In the genomic region with DNA sequence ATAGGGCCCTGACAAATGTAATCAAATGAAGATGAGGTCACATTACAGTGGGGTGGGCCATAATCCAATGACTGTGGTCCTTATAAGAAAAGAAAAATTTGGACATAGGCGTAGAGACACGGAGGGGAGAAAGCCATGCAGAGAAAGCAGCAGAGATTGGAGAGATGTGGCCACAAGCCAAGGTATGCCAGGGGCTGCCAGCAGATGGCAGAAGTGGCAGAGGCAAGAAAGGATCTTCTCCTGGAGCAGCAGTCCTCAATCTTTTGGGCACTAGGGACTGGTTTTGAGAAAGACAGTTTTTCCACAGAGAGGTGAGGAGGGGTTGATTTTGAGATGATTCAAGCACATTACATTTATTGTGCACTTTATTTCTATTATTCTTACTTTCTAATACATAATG, we compare ENCODE assay signal across 8 cellular contexts.
DNase-seq lines count a peak whose midpoint lies in the region; ATAC-seq and TF ChIP-seq lines count a peak whose summit lies in the region.

No MANE protein-coding gene starts in this region.

- no peaks in the 10 kb centered on the region for H3K4me1 ChIP-seq in Caco-2
- H3K4me1 ChIP-seq in GM23248 (ENCODE audit: insufficient read depth): no peaks in the 10 kb centered on the region
- no peaks in the 10 kb centered on the region for H3K4me1 ChIP-seq in psoas muscle

- H2AFZ ChIP-seq in GM23248: no peak overlapping the region

- H3K9me3 ChIP-seq in Caco-2: no peaks in the 10 kb centered on the region
- H3K9me3 ChIP-seq in GM23248 (ENCODE audit: low read depth): no peaks in the 10 kb centered on the region
- H3K9me3 ChIP-seq in psoas muscle: no peaks in the 10 kb centered on the region

- H3F3A ChIP-seq in GM23248 (ENCODE audit: insufficient read depth): no peaks in the 10 kb centered on the region

- H3K36me3 ChIP-seq in Caco-2 (ENCODE audit: control insufficient read depth, insufficient read depth, low read length): no peaks in the 10 kb centered on the region
- no peaks in the 10 kb centered on the region for H3K36me3 ChIP-seq in GM23248 (ENCODE audit: low read depth)
- H3K36me3 ChIP-seq in psoas muscle (ENCODE audit: insufficient read depth in 1 of 2, low read depth in 1 of 2): no peaks in the 10 kb centered on the region

- CTCF ChIA-PET in Caco-2 (lab: Charles Lee): no interaction called here

- TF ChIP-seq CTCF in Caco-2 (IDR thresholded peaks at IDR 0.05; ENCODE audit: insufficient read depth in 1 of 2, low read depth in 1 of 2, low read length in 1 of 2, severe bottlenecking in 1 of 2, unreplicated experiment in 1 of 2) (peak; percentile 23 to 34), glutamatergic neuron (IDR thresholded peaks at IDR 0.05; ENCODE audit: partially characterized antibody, unreplicated experiment) (no peak), psoas muscle (IDR thresholded peaks at IDR 0.05) (no peak)

- H3K4me3 Mint-ChIP-seq in Caco-2 (ENCODE audit: unreplicated experiment) (no peak overlapping the region), glutamatergic neuron (ENCODE audit: unreplicated experiment) (no peak overlapping the region)

- intact Hi-C loops in Caco-2 (cut with micrococcal nuclease; ENCODE audit: unreplicated experiment) (loop anchor here (1.0 kb wide), 1 partner anchor 109 kb away; no protein-coding TSS in a partner anchor), psoas muscle (cut with DNase I) (no loop called here)

- no TSS peak for BruUV-seq in Caco-2 (replicated peaks; lab: Mats Ljungman, UMichigan)

- H3K4me1 Mint-ChIP-seq in Caco-2 (ENCODE audit: low read depth, unreplicated experiment) (no peaks in the 10 kb centered on the region), glutamatergic neuron (ENCODE audit: low read depth, unreplicated experiment) (no peaks in the 10 kb centered on the region)

- H3K27me3 Mint-ChIP-seq in Caco-2 (ENCODE audit: insufficient read depth, unreplicated experiment): no peaks in the 10 kb centered on the region
- H3K27me3 Mint-ChIP-seq in glutamatergic neuron (ENCODE audit: unreplicated experiment): peaks cover 7% of the 10 kb centered on the region

- H3K9ac ChIP-seq in GM23248: no peak overlapping the region

- no peak overlapping the region for H3K27ac Mint-ChIP-seq in Caco-2 (ENCODE audit: unreplicated experiment)
- H3K27ac Mint-ChIP-seq in glutamatergic neuron (ENCODE audit: unreplicated experiment): peak overlapping the region; percentile 14

- in situ Hi-C loops in GM23248 (cut with MboI): no loop called here

- H3K9me2 ChIP-seq in GM23248 (ENCODE audit: insufficient read depth): no peaks in the 10 kb centered on the region

- POLR2A ChIA-PET in Caco-2 (lab: Charles Lee): no interaction called here

- H3K27ac ChIP-seq in GM23248 (no peak overlapping the region), psoas muscle (no peak overlapping the region)

- no peaks in the 10 kb centered on the region for H3K27me3 ChIP-seq in Caco-2 (replicated peaks; ENCODE audit: control insufficient read depth, insufficient read depth, low read length)
- no peaks in the 10 kb centered on the region for H3K27me3 ChIP-seq in GM23248 (replicated peaks; ENCODE audit: insufficient read depth)
- H3K27me3 ChIP-seq in psoas muscle (ENCODE audit: insufficient read depth in 3 of 3, low read length in 2 of 3): peaks cover 0 to 10% (median 1%) of the 10 kb centered on the region in 3 donors

- H4K20me1 ChIP-seq in GM23248 (ENCODE audit: insufficient read depth): no peaks in the 10 kb centered on the region

- no peaks in the 10 kb centered on the region for H3K79me2 ChIP-seq in GM23248 (ENCODE audit: insufficient read depth)

- H3K36me3 Mint-ChIP-seq in Caco-2 (ENCODE audit: insufficient read depth, unreplicated experiment): no peaks in the 10 kb centered on the region
- peaks cover 13% of the 10 kb centered on the region for H3K36me3 Mint-ChIP-seq in glutamatergic neuron (ENCODE audit: unreplicated experiment)

- WGBS in GM23248 (ENCODE audit: low coverage in 1 of 2, low lambda C conversion rate in 2 of 2, missing lambda C conversion rate in 2 of 2), 2 experiments: 68 to 84% methylated on average over 2 of the region's 2 CpGs
- 45 to 49% (median 46%) methylated on average over 2 of the region's 2 CpGs for WGBS in psoas muscle, 3 donors

- H3K4me3 ChIP-seq in Caco-2 (ENCODE audit: low read depth, low read length) (no peak overlapping the region), GM23248 (no peak overlapping the region), psoas muscle (no peak overlapping the region)

- ATAC-seq in psoas muscle: no peak

- DNase-seq in Caco-2 (peak in 1 of 2 experiments; percentile 40), GM23248 (peak; percentile 9), T-helper 22 cell (ENCODE audit: low read depth) (peak; percentile 6), glutamatergic neuron (no peak), psoas muscle (no peak), cerebellar nuclear complex (lab: John Stamatoyannopoulos, UW) (no peak), HPDE6-E6E7 (ENCODE audit: extremely low spot score) (no peak)
- DNase-seq in effector CD4-positive, alpha-beta T cell: no peak

- H3K4me2 ChIP-seq in GM23248 (ENCODE audit: unreplicated experiment): no peak overlapping the region

- H3K9me3 Mint-ChIP-seq in Caco-2 (ENCODE audit: unreplicated experiment) (peaks cover 14% of the 10 kb centered on the region), glutamatergic neuron (ENCODE audit: unreplicated experiment) (peaks cover 8% of the 10 kb centered on the region)

Comparison
In these comparisons a context has a peak if more than half of its experiments do, and no peak if none do; other contexts are left out.
1. DNase-seq: peak in GM23248 (single experiment) and T-helper 22 cell (single experiment); none in glutamatergic neuron (single experiment), effector CD4-positive, alpha-beta T cell (single experiment), psoas muscle (0 of 2), cerebellar nuclear complex (0 of 2) and HPDE6-E6E7 (single experiment).
2. CTCF ChIP-seq: peak in Caco-2 (2 of 2); none in glutamatergic neuron (single experiment) and psoas muscle (single experiment).